ENCODE assay signal across 37 cellular contexts in genomic region chr22:30432520-30432919, GRCh38. TPM values are rescaled to one million over a fixed set of nuclear protein-coding genes. Genes with fewer than 3 reads are reported as not detected.
"Had no signal": no experiment of that assay in that cellular context is flagged by ENCODE, and none has a peak within 500 bp of the region (broad histone marks: within the 10 kb centered on the region; RNA-seq: fewer than 3 reads in every experiment).

No MANE protein-coding gene starts in this region.

- H3K4me3 ChIP-seq: body of pancreas, breast epithelium, SJSA1 had no signal

- H3K27ac ChIP-seq: body of pancreas, breast epithelium, SJSA1, VCaP had no signal

- H3K4me1 ChIP-seq: body of pancreas, breast epithelium had no signal

- H3K27me3 Mint-ChIP-seq: activated CD4-positive, alpha-beta T cell treated with anti-CD3 and anti-CD28 coated beads, Interleukin-2, amount 10 ng/mL, durations not matched to agents 24 days and 14 days; activated CD8-positive, alpha-beta T cell treated with anti-CD3 and anti-CD28 coated beads for 36 hours; activated naive CD4-positive, alpha-beta T cell treated with anti-CD3 and anti-CD28 coated beads, Interleukin-2, amount 50 U/mL, for 24 hours; activated naive CD8-positive, alpha-beta T cell treated with anti-CD3 and anti-CD28 coated beads, Interleukin-2, amount 10 ng/mL, durations not matched to agents 7 days and 5 days; T-cell had no signal

- H3K27me3 ChIP-seq: body of pancreas, breast epithelium, SJSA1 had no signal

- H3K4me3 Mint-ChIP-seq: activated CD4-positive, alpha-beta T cell treated with anti-CD3 and anti-CD28 coated beads, Interleukin-2, amount 10 ng/mL, durations not matched to agents 24 days and 14 days; activated CD8-positive, alpha-beta T cell treated with anti-CD3 and anti-CD28 coated beads for 36 hours; activated naive CD4-positive, alpha-beta T cell treated with anti-CD3 and anti-CD28 coated beads, Interleukin-2, amount 50 U/mL, for 24 hours; activated naive CD8-positive, alpha-beta T cell treated with anti-CD3 and anti-CD28 coated beads, Interleukin-2, amount 10 ng/mL, durations not matched to agents 7 days and 5 days; activated T-cell treated with anti-CD3 and anti-CD28 coated beads, Interleukin-2, amount 50 U/mL, for 72 hours; activated T-helper 17 cell treated with anti-CD3 and anti-CD28 coated beads, Interleukin-2, amount 50 U/mL, for 72 hours; T-cell had no signal

- FAIRE-seq: astrocyte had no signal

- H3K9ac ChIP-seq: SK-N-SH had no signal

- H3K36me3 ChIP-seq: breast epithelium had no signal

- H3K4me2 ChIP-seq: SK-N-SH had no signal

- DNase-seq: activated CD4-positive, alpha-beta T cell treated with anti-CD3 and anti-CD28 coated beads, Interleukin-2, amount 10 ng/mL, durations not matched to agents 24 days and 14 days; activated CD4-positive, alpha-beta T cell treated with anti-CD3 and anti-CD28 coated beads, Interleukin-2, amount 50 U/mL, for 4 hours; activated CD8-positive, alpha-beta T cell treated with anti-CD3 and anti-CD28 coated beads for 36 hours; activated gamma-delta T cell; activated naive CD4-positive, alpha-beta T cell treated with Interleukin-2 at 50 U/mL for 16 hours; activated naive CD8-positive, alpha-beta T cell treated with anti-CD3 and anti-CD28 coated beads, Interleukin-2, amount 10 ng/mL, durations not matched to agents 7 days and 5 days; activated T-cell treated with anti-CD3 and anti-CD28 coated beads, Interleukin-2, amount 50 U/mL, for 1 hour; activated T-cell treated with anti-CD3 and anti-CD28 coated beads, Interleukin-2, amount 50 U/mL, for 72 hours; amygdala; body of pancreas; NCI-H1092 treated with DMSO at 0.1 percent for 48 hours; NCI-H1417; NCI-H146; NCI-H187; NCI-H2029 treated with DMSO at 0.1 percent for 48 hours; NCI-H2107; NCI-H2171; NCI-H2227 treated with DMSO at 0.1 percent for 48 hours; NCI-H446; NCI-H524 treated with DMSO at 0.1 percent for 48 hours; SHP77 treated with DMSO at 0.1 percent for 48 hours; SK-N-SH; T-cell; T-helper 2 cell; T-helper 9 cell had no signal

- H3K27ac Mint-ChIP-seq: activated CD4-positive, alpha-beta T cell treated with anti-CD3 and anti-CD28 coated beads, Interleukin-2, amount 10 ng/mL, durations not matched to agents 24 days and 14 days; activated naive CD4-positive, alpha-beta T cell treated with anti-CD3 and anti-CD28 coated beads, Interleukin-2, amount 50 U/mL, for 24 hours; activated naive CD8-positive, alpha-beta T cell treated with anti-CD3 and anti-CD28 coated beads, Interleukin-2, amount 10 ng/mL, durations not matched to agents 7 days and 5 days; activated T-cell treated with anti-CD3 and anti-CD28 coated beads, Interleukin-2, amount 50 U/mL, for 72 hours; activated T-helper 17 cell treated with anti-CD3 and anti-CD28 coated beads, Interleukin-2, amount 50 U/mL, for 72 hours; T-cell had no signal

- ATAC-seq: activated CD8-positive, alpha-beta T cell treated with anti-CD3 and anti-CD28 coated beads for 36 hours; activated T-cell treated with anti-CD3 and anti-CD28 coated beads, Interleukin-2, amount 50 U/mL, for 72 hours; activated T-helper 17 cell treated with anti-CD3 and anti-CD28 coated beads, Interleukin-2, amount 50 U/mL, for 72 hours; body of pancreas; Panc1; T-cell had no signal

- H3K9me3 ChIP-seq: body of pancreas, breast epithelium, SJSA1, SK-N-SH had no signal

RNA-seq across cellular contexts. Expression of gene SEC14L3, which starts 39.3 kb away (rescaled TPM):
- total RNA-seq: activated CD4-positive, alpha-beta T cell treated with anti-CD3 and anti-CD28 coated beads, Interleukin-2, amount 10 ng/mL, durations not matched to agents 24 days and 14 days; activated CD8-positive, alpha-beta memory T cell treated with anti-CD3 and anti-CD28 coated beads for 36 hours; activated CD8-positive, alpha-beta T cell treated with anti-CD3 and anti-CD28 coated beads for 36 hours; activated naive CD8-positive, alpha-beta T cell treated with anti-CD3 and anti-CD28 coated beads, Interleukin-2, amount 10 ng/mL, durations not matched to agents 7 days and 5 days; activated T-cell treated with anti-CD3 and anti-CD28 coated beads, Interleukin-2, amount 50 U/mL, for 72 hours; activated T-helper 17 cell treated with anti-CD3 and anti-CD28 coated beads, Interleukin-2, amount 50 U/mL, for 72 hours; astrocyte; body of pancreas; breast epithelium; cardiac septum; M059J; RPMI7951; SJSA1; T-cell had no signal
- polyA plus RNA-seq: adipose tissue, SK-N-SH had no signal
